Comparison of ENCODE assay signal across 13 cellular contexts in the genomic region with DNA sequence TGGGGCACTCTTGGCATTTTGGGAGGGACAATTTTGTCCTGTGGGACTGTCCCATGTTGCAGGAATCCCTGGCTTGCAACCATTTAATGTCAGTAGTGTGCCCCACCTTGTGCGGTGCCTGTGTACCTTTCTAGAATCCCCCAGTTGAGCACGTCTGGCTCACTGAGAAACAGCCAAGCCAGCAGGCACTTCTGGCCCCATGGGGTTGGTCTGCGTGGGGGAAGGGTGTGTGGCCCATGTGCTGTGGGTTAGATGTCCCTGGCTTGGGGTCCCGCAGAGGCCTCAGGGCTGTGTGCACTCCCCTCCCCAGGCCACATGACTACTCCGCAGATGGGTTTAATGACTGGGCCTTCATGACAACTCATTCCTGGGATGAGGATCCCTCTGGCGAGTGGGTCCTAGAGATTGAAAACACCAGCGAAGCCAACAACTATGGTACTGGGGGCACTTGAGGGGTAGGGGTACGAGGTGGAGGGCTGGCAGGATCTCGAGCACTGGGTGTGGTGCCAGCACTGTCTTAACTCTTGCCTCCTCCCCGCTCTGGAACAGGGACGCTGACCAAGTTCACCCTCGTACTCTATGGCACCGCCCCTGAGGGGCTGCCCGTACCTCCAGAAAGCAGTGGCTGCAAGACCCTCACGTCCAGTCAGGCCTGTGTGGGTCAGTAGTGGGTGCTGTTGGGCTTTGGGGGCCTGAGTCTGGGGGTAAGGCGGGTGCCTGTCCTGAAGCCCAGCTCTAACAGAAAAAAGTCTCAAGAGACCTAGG. TPM values are rescaled to one million over a fixed set of nuclear protein-coding genes. Genes with fewer than 3 reads are reported as not detected.
DNase-seq lines count a peak whose midpoint lies in the region; ATAC-seq and TF ChIP-seq lines count a peak whose summit lies in the region.
"Had no signal": no experiment of that assay in that cellular context is flagged by ENCODE, and none has a peak within 500 bp of the region (broad histone marks: within the 10 kb centered on the region; RNA-seq: fewer than 3 reads in every experiment).

No MANE protein-coding gene starts in this region.

- H3K36me3 Mint-ChIP-seq in activated T-helper 17 cell treated with anti-CD3 and anti-CD28 coated beads, Interleukin-2, amount 50 U/mL, for 72 hours (ENCODE audit: low read depth): peaks cover 89% of the 10 kb centered on the region
- peaks cover 23% of the 10 kb centered on the region for H3K36me3 Mint-ChIP-seq in chondrocyte (ENCODE audit: low read depth)

- ATAC-seq in Right ventricle myocardium inferior (no peak), left ventricle myocardium superior (no peak)
- no peak for ATAC-seq in activated T-helper 17 cell treated with anti-CD3 and anti-CD28 coated beads, Interleukin-2, amount 50 U/mL, for 72 hours (replicated peaks)
- ATAC-seq: A549; CD8-positive, alpha-beta T cell had no signal

- intact Hi-C loops in Right ventricle myocardium inferior (cut with DNase I) (no loop called here), left ventricle myocardium superior (cut with micrococcal nuclease) (no loop called here)

- H3K4me1 Mint-ChIP-seq in activated T-helper 17 cell treated with anti-CD3 and anti-CD28 coated beads, Interleukin-2, amount 50 U/mL, for 72 hours: peaks cover 14% of the 10 kb centered on the region
- peaks cover 9% of the 10 kb centered on the region for H3K4me1 Mint-ChIP-seq in chondrocyte (ENCODE audit: low read depth)

- no peak overlapping the region for H3K27ac Mint-ChIP-seq in activated T-helper 17 cell treated with anti-CD3 and anti-CD28 coated beads, Interleukin-2, amount 50 U/mL, for 72 hours
- no peak overlapping the region for H3K27ac Mint-ChIP-seq in chondrocyte (ENCODE audit: unreplicated experiment)
- H3K27ac Mint-ChIP-seq: CD8-positive, alpha-beta T cell had no signal

- TF ChIP-seq CTCF in chondrocyte (IDR thresholded peaks at IDR 0.05) (no peak), GM13977 (IDR thresholded peaks at IDR 0.05; ENCODE audit: extremely low read depth, insufficient read depth, missing control alignments) (no peak)

- peak; percentile 35 for DNase-seq in Right ventricle myocardium inferior (ENCODE audit: missing footprints)
- no peak for DNase-seq in left ventricle myocardium superior
- DNase-seq in chondrocyte (ENCODE audit: low spot score): peak; percentile 85
- DNase-seq in NCI-H82 (lab: John Stamatoyannopoulos, UW): no peak
- no peak for DNase-seq in GM13977 (ENCODE audit: low spot score)
- DNase-seq in stimulated activated CD4-positive, alpha-beta T cell treated with anti-CD3 and anti-CD28 coated beads, Interleukin-2, amount 100 ng/mL, for 48 hours: no peak
- DNase-seq: Caco-2; CD8-positive, alpha-beta T cell; DND-41; GDM1 had no signal

- H3K27me3 Mint-ChIP-seq in activated T-helper 17 cell treated with anti-CD3 and anti-CD28 coated beads, Interleukin-2, amount 50 U/mL, for 72 hours: no peaks in the 10 kb centered on the region
- H3K27me3 Mint-ChIP-seq in chondrocyte (ENCODE audit: low read depth): no peaks in the 10 kb centered on the region

- H3K9me3 Mint-ChIP-seq in activated T-helper 17 cell treated with anti-CD3 and anti-CD28 coated beads, Interleukin-2, amount 50 U/mL, for 72 hours: no peaks in the 10 kb centered on the region
- H3K9me3 Mint-ChIP-seq in chondrocyte (ENCODE audit: low read depth): no peaks in the 10 kb centered on the region
- H3K9me3 Mint-ChIP-seq: CD14-positive monocyte; CD8-positive, alpha-beta T cell had no signal

- in situ Hi-C loops in GM13977 (cut with MboI; ENCODE audit: low pct_unique_long_range_greater_than_20kb, low sequenced_read_pairs, unreplicated experiment): loop anchor here (25.0 kb wide), 1 partner anchor 568 kb away; no protein-coding TSS in a partner anchor

- peak overlapping the region; percentile 2 for H3K4me3 Mint-ChIP-seq in activated T-helper 17 cell treated with anti-CD3 and anti-CD28 coated beads, Interleukin-2, amount 50 U/mL, for 72 hours
- no peak overlapping the region for H3K4me3 Mint-ChIP-seq in chondrocyte (ENCODE audit: unreplicated experiment)
- H3K4me3 Mint-ChIP-seq: CD14-positive monocyte; CD8-positive, alpha-beta T cell had no signal

RNA-seq across cellular contexts. Expression of a gene that starts 3.7 kb away (rescaled TPM):
- total RNA-seq in Right ventricle myocardium inferior: 19.3 TPM
- total RNA-seq in left ventricle myocardium superior: 15.4 TPM
- 100 to 1,000 TPM in 1 of 2 donors, 10 to 100 TPM in 1; 98.5 to 122 TPM for total RNA-seq in activated T-helper 17 cell treated with anti-CD3 and anti-CD28 coated beads, Interleukin-2, amount 50 U/mL, for 72 hours
- 2.4 to 2.7 TPM (median 2.4 TPM) in 3 replicates for total RNA-seq in chondrocyte

RNA-seq across cellular contexts. Expression of a gene that starts 12.2 kb away (rescaled TPM):
- 51.2 TPM for total RNA-seq in Right ventricle myocardium inferior
- total RNA-seq in left ventricle myocardium superior: 49.9 TPM
- total RNA-seq in activated T-helper 17 cell treated with anti-CD3 and anti-CD28 coated beads, Interleukin-2, amount 50 U/mL, for 72 hours: 100 to 1,000 TPM; 605 to 771 TPM
- 66.2 to 118 TPM (median 71.1 TPM) in 3 replicates for total RNA-seq in chondrocyte

RNA-seq across cellular contexts. Expression of a gene that starts 22.5 kb away (rescaled TPM):
- total RNA-seq in Right ventricle myocardium inferior (133 TPM), left ventricle myocardium superior (146 TPM), chondrocyte (49.4 to 57.0 TPM (median 51.4 TPM) in 3 replicates)
- 100 to 1,000 TPM; 121 to 127 TPM for total RNA-seq in activated T-helper 17 cell treated with anti-CD3 and anti-CD28 coated beads, Interleukin-2, amount 50 U/mL, for 72 hours

RNA-seq across cellular contexts. Expression of a gene that starts 51.8 kb away (rescaled TPM):
- total RNA-seq in Right ventricle myocardium inferior (18.9 TPM), left ventricle myocardium superior (15.0 TPM), chondrocyte (10.5 to 12.2 TPM (median 10.8 TPM) in 3 replicates)
- total RNA-seq in activated T-helper 17 cell treated with anti-CD3 and anti-CD28 coated beads, Interleukin-2, amount 50 U/mL, for 72 hours: 10 to 100 TPM; 15.9 to 19.0 TPM

RNA-seq across cellular contexts. Expression of a gene that starts 54.5 kb away (rescaled TPM):
- total RNA-seq in Right ventricle myocardium inferior (25.8 TPM), left ventricle myocardium superior (24.4 TPM), chondrocyte (70.9 to 85.7 TPM (median 73.2 TPM) in 3 replicates)
- 100 to 1,000 TPM; 101 to 103 TPM for total RNA-seq in activated T-helper 17 cell treated with anti-CD3 and anti-CD28 coated beads, Interleukin-2, amount 50 U/mL, for 72 hours

Comparison
In these comparisons a context has a peak if more than half of its experiments do, and no peak if none do; other contexts are left out.
1. DNase-seq: peak in Right ventricle myocardium inferior (single experiment) and chondrocyte (single experiment); none in left ventricle myocardium superior (single experiment), NCI-H82 (single experiment), GM13977 (single experiment) and stimulated activated CD4-positive, alpha-beta T cell treated with anti-CD3 and anti-CD28 coated beads, Interleukin-2, amount 100 ng/mL, for 48 hours (0 of 2).